ENCODE assay signal across 30 cellular contexts in the genomic region with DNA sequence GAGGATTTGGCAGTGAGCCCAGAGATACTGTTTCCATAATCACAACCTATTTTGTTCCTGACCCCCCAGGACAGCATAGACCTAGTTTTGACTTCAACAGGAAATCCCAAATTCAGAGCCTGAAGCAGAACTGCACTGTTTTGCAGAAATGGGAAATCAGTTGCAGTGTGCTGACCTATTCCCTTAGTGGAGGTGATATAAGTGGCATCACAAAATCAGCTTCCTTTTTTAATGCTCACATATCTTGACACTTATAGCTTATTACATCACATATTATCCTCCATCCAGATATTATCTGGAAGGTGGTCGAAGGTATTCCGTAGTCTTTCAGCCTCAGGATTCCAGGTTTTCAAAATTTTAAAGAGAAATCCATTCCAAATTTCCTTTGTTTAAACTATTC.
DNase-seq lines count a peak whose midpoint lies in the region; ATAC-seq, FAIRE-seq and TF ChIP-seq lines count a peak whose summit lies in the region.
"Had no signal": no experiment of that assay in that cellular context is flagged by ENCODE, and none has a peak within 500 bp of the region (broad histone marks: within the 10 kb centered on the region; RNA-seq: fewer than 3 reads in every experiment).

No MANE protein-coding gene starts in this region.

- H3K79me2 ChIP-seq in PC-3 (ENCODE audit: low read length), result peaks cover 14% of the 10 kb centered on the region

- no peaks in the 10 kb centered on the region for H3K9me2 ChIP-seq in PC-3 (replicated peaks; ENCODE audit: low read length)

- H2AFZ ChIP-seq in PC-3 (ENCODE audit: low read length), result peak overlapping the region; percentile 71

- CTCF ChIA-PET in PC-3 (lab: Charles Lee), result no interaction called here

- BruUV-seq in PC-3 (replicated peaks; lab: Mats Ljungman, UMichigan), result TSS peak; percentile 53

- H3K27me3 ChIP-seq in PC-3 (ENCODE audit: low read length) (no peaks in the 10 kb centered on the region), BE2C (no peaks in the 10 kb centered on the region), prostate gland (replicated peaks; ENCODE audit: insufficient read depth) (no peaks in the 10 kb centered on the region)
- H3K27me3 ChIP-seq: BLaER1, gastroesophageal sphincter, MG63, neutrophil, stomach had no signal

- no peaks in the 10 kb centered on the region for H3K9me3 Mint-ChIP-seq in osteocyte (ENCODE audit: unreplicated experiment)
- H3K9me3 Mint-ChIP-seq: mesothelial cell of epicardium had no signal

- H3F3A ChIP-seq in PC-3 (ENCODE audit: low read length, unreplicated experiment), result no peaks in the 10 kb centered on the region

- no peaks in the 10 kb centered on the region for H4K20me1 ChIP-seq in PC-3 (ENCODE audit: low read length)
- H4K20me1 ChIP-seq: BLaER1 had no signal

- no peak overlapping the region for H3K9ac ChIP-seq in PC-3 (ENCODE audit: low read length)
- H3K9ac ChIP-seq: BLaER1 had no signal

- no peaks in the 10 kb centered on the region for H3K9me3 ChIP-seq in PC-3 (ENCODE audit: low read length)
- no peaks in the 10 kb centered on the region for H3K9me3 ChIP-seq in BE2C
- no peaks in the 10 kb centered on the region for H3K9me3 ChIP-seq in prostate gland
- H3K9me3 ChIP-seq: BLaER1, Caco-2, gastroesophageal sphincter, MG63, neutrophil, psoas muscle, stomach had no signal

- H3K36me3 Mint-ChIP-seq in osteocyte (ENCODE audit: unreplicated experiment), result peaks cover 2% of the 10 kb centered on the region
- H3K36me3 Mint-ChIP-seq: mesothelial cell of epicardium had no signal

- peak overlapping the region; percentile 76 for H3K27ac Mint-ChIP-seq in osteocyte (ENCODE audit: unreplicated experiment)
- H3K27ac Mint-ChIP-seq: activated CD8-positive, alpha-beta T cell treated with anti-CD3 and anti-CD28 coated beads, Interleukin-2, amount 10 ng/mL, durations not matched to agents 7 days and 5 days; mesothelial cell of epicardium had no signal

- H3K4me1 ChIP-seq in PC-3 (ENCODE audit: insufficient read depth, low read length), result peaks cover 43% of the 10 kb centered on the region
- H3K4me1 ChIP-seq in BE2C, result peaks cover 20% of the 10 kb centered on the region
- H3K4me1 ChIP-seq in prostate gland (replicated peaks), result no peaks in the 10 kb centered on the region
- H3K4me1 ChIP-seq: BLaER1, Caco-2, gastroesophageal sphincter, psoas muscle, stomach had no signal

- TF ChIP-seq CTCF in PC-3 (conservative IDR thresholded peaks at IDR 0.05; ENCODE audit: low read depth, low read length) (no peak), osteocyte (IDR thresholded peaks at IDR 0.05) (no peak), BE2C (IDR thresholded peaks at IDR 0.05; ENCODE audit: low read depth, low read length) (no peak), prostate gland (IDR thresholded peaks at IDR 0.05) (no peak)

- H3K4me1 Mint-ChIP-seq in osteocyte (ENCODE audit: unreplicated experiment), result peaks cover 50% of the 10 kb centered on the region

- H3K36me3 ChIP-seq in PC-3 (ENCODE audit: low read depth, low read length), result no peaks in the 10 kb centered on the region
- peaks cover 9% of the 10 kb centered on the region for H3K36me3 ChIP-seq in BE2C
- H3K36me3 ChIP-seq in prostate gland, result no peaks in the 10 kb centered on the region
- H3K36me3 ChIP-seq: BLaER1, gastroesophageal sphincter, neutrophil, stomach had no signal

- no peak for TF ChIP-seq POLR2A in H54 (IDR thresholded peaks at IDR 0.05; ENCODE audit: low read depth, low read length)
- TF ChIP-seq POLR2A in prostate gland (IDR thresholded peaks at IDR 0.05), result no peak

- H3K4me3 ChIP-seq in PC-3 (ENCODE audit: low read length) (no peak overlapping the region), BE2C (ENCODE audit: low read depth, low read length) (no peak overlapping the region), prostate gland (no peak overlapping the region)
- H3K4me3 ChIP-seq: BLaER1, gastroesophageal sphincter, MG63, psoas muscle, stomach had no signal

- H3K27me3 Mint-ChIP-seq in osteocyte (ENCODE audit: unreplicated experiment), result no peaks in the 10 kb centered on the region

- FAIRE-seq in H54 (lab: Jason Lieb, UNC), result peak; percentile 81
- FAIRE-seq: endothelial cell of umbilical vein, H1, urothelium cell line had no signal

- POLR2A ChIA-PET in PC-3 (lab: Charles Lee; ENCODE audit: unreplicated experiment), result interaction anchor here (0.7 kb wide), 2 partner anchors 267 to 355 kb away, joined by 4 to 6 read pairs; no protein-coding TSS in a partner anchor

- 85% methylated on average over 2 of the region's 2 CpGs for WGBS in prostate gland

- no peak overlapping the region for H3K27ac ChIP-seq in PC-3 (ENCODE audit: low read length)
- H3K27ac ChIP-seq in prostate gland, result no peak overlapping the region
- H3K27ac ChIP-seq: BLaER1, gastroesophageal sphincter, neutrophil, psoas muscle, stomach, VCaP had no signal

- intact Hi-C loops in PC-3 (cut with micrococcal nuclease) (no loop called here), prostate gland (cut with DNase I) (no loop called here)

- DNase-seq in NCI-H345 (lab: John Stamatoyannopoulos, UW) (peak; percentile 4), NCI-H345 treated with DMSO at 0.1 percent for 48 hours (lab: John Stamatoyannopoulos, UW; ENCODE audit: unreplicated experiment) (no peak), H54 (ENCODE audit: insufficient read length, low spot score) (no peak), PC-3 (peak; percentile 23), osteocyte (ENCODE audit: extremely low spot score, unreplicated experiment) (no peak), BE2C (no peak), prostate gland (ENCODE audit: low spot score) (no peak), NOMO-1 treated with DMSO at 0.1 percent for 48 hours (lab: John Stamatoyannopoulos, UW; ENCODE audit: unreplicated experiment) (no peak)
- DNase-seq: activated CD4-positive, alpha-beta T cell treated with anti-CD3 and anti-CD28 coated beads for 4 hours; activated CD8-positive, alpha-beta T cell treated with anti-CD3 and anti-CD28 coated beads, Interleukin-2, amount 10 ng/mL, durations not matched to agents 7 days and 5 days; activated naive CD4-positive, alpha-beta T cell treated with anti-CD3 and anti-CD28 coated beads, Interleukin-2, amount 50 U/mL, for 16 hours; amygdala; Caco-2; kidney glomerular epithelial cell; MG63; NCI-H1436; psoas muscle; stimulated activated CD4-positive, alpha-beta T cell treated with anti-CD3 and anti-CD28 coated beads, Interleukin-12 subunit alpha, Interleukin-12 subunit beta, amount 100 ng/mL, for 4 hours; stimulated activated CD4-positive, alpha-beta T cell treated with anti-CD3 and anti-CD28 coated beads, Interleukin-2, amount 100 ng/mL, for 48 hours; stomach; T-helper 9 cell had no signal

- H3K4me2 ChIP-seq in PC-3 (ENCODE audit: low read length), result peak overlapping the region; percentile 45
- H3K4me2 ChIP-seq: BLaER1 had no signal

- ATAC-seq in PC-3, result no peak
- ATAC-seq: activated CD8-positive, alpha-beta T cell treated with anti-CD3 and anti-CD28 coated beads, Interleukin-2, amount 10 ng/mL, durations not matched to agents 7 days and 5 days; gastroesophageal sphincter; psoas muscle; sciatic nerve had no signal

- peak overlapping the region; percentile 49 for H3K4me3 Mint-ChIP-seq in osteocyte (ENCODE audit: unreplicated experiment)
- H3K4me3 Mint-ChIP-seq: activated CD8-positive, alpha-beta T cell treated with anti-CD3 and anti-CD28 coated beads, Interleukin-2, amount 10 ng/mL, durations not matched to agents 7 days and 5 days; mesothelial cell of epicardium had no signal

Comparison
In these comparisons a context has a peak if more than half of its experiments do, and no peak if none do; other contexts are left out.
1. DNase-seq: peak in NCI-H345 (single experiment) and PC-3 (single experiment); none in NCI-H345 treated with DMSO at 0.1 percent for 48 hours (single experiment), H54 (single experiment), osteocyte (single experiment), BE2C (single experiment), prostate gland (single experiment) and NOMO-1 treated with DMSO at 0.1 percent for 48 hours (single experiment).